1 cellular context compared by ENCODE assay signal in genomic region chr17:41545829-41546410, GRCh38.
TF ChIP-seq lines count a peak whose summit lies in the region.

No MANE protein-coding gene starts in this region.

TF ChIP-seq in HCT116, 20 proteins besides CTCF, POLR2A, EP300 and RAD21:
- TF ChIP-seq ZFX (IDR thresholded peaks at IDR 0.05) (no peak), ELF1 (IDR thresholded peaks at IDR 0.05; ENCODE audit: borderline replicate concordance, low read depth) (no peak), POLR2AphosphoS5 (IDR thresholded peaks at IDR 0.05; ENCODE audit: low read depth, low read length) (no peak), EZH2phosphoT487 (IDR thresholded peaks at IDR 0.05; ENCODE audit: borderline replicate concordance) (no peak)
